Comparison of ENCODE assay signal across 28 cellular contexts in the genomic region with DNA sequence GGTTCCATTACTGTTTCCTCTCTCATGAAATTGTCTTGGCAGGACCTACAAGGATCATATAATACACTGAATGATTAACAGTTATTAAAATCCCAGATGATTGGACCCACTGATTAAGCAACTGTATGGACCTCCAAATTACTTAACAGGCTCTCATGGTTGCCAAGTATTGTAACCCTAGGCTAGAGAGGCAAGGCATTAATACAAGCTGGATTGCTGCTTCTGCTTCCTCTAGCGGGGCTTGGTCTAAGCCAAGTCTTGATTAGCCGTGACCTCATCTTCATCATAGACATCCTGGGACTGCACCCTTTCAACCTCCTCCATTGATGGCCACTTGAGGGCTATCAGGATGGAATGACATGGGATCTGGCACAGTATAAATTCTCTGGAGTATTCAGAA.
"Had no signal": no experiment of that assay in that cellular context is flagged by ENCODE, and none has a peak within 500 bp of the region (broad histone marks: within the 10 kb centered on the region; RNA-seq: fewer than 3 reads in every experiment).

No MANE protein-coding gene starts in this region.

- H3K27me3 ChIP-seq: body of pancreas, esophagus muscularis mucosa had no signal

- DNase-seq: activated B cell treated with CpG ODN at 0.5 μM for 24 hours; activated CD4-positive, alpha-beta memory T cell treated with anti-CD3 and anti-CD28 coated beads for 36 hours; activated CD4-positive, alpha-beta T cell treated with anti-CD3 and anti-CD28 coated beads for 36 hours; activated CD4-positive, alpha-beta T cell treated with anti-CD3 and anti-CD28 coated beads, Interleukin-2, amount 10 ng/mL, durations not matched to agents 24 days and 14 days; activated CD4-positive, CD25-positive, alpha-beta regulatory T cell treated with anti-CD3 and anti-CD28 coated beads, Interleukin-2, amount 50 U/mL, for 72 hours; activated CD8-positive, alpha-beta memory T cell treated with anti-CD3 and anti-CD28 coated beads, Interleukin-2, amount 10 ng/mL, durations not matched to agents 7 days and 5 days; activated CD8-positive, alpha-beta memory T cell treated with anti-CD3 and anti-CD28 coated beads, Interleukin-2, amount 50 U/mL, for 4 hours; activated CD8-positive, alpha-beta T cell treated with anti-CD3 and anti-CD28 coated beads, Interleukin-2, amount 10 ng/mL, durations not matched to agents 7 days and 5 days; activated effector memory CD4-positive, alpha-beta T cell treated with anti-CD3 and anti-CD28 coated beads, Interleukin-2, amount 50 U/mL, for 16 hours; activated naive CD4-positive, alpha-beta T cell treated with anti-CD3 and anti-CD28 coated beads for 36 hours; activated T-cell treated with anti-CD3 and anti-CD28 coated beads, Interleukin-2, amount 50 U/mL, for 1 hour; activated T-cell treated with anti-CD3 and anti-CD28 coated beads, Interleukin-2, amount 50 U/mL, for 48 hours; amniotic stem cell; anterior cingulate cortex; body of pancreas; caudate nucleus; cortex of kidney; dermis blood vessel endothelial cell; effector CD4-positive, alpha-beta T cell; effector memory CD8-positive, alpha-beta T cell; erythroblast; foreskin fibroblast; head of caudate nucleus; T-helper 1 cell; T-helper 17 cell; T1000; WERI-Rb-1 had no signal

- H3K4me1 ChIP-seq: body of pancreas, esophagus muscularis mucosa had no signal

- H3K27ac ChIP-seq: body of pancreas, esophagus muscularis mucosa, WERI-Rb-1 had no signal

- H3K36me3 ChIP-seq: esophagus muscularis mucosa, WERI-Rb-1 had no signal

- H3K9me3 ChIP-seq: body of pancreas, esophagus muscularis mucosa had no signal

- H3K4me3 ChIP-seq: body of pancreas, esophagus muscularis mucosa had no signal

- ATAC-seq: activated CD4-positive, alpha-beta T cell treated with anti-CD3 and anti-CD28 coated beads for 36 hours; activated CD8-positive, alpha-beta memory T cell treated with anti-CD3 and anti-CD28 coated beads, Interleukin-2, amount 10 ng/mL, durations not matched to agents 7 days and 5 days; activated CD8-positive, alpha-beta T cell treated with anti-CD3 and anti-CD28 coated beads, Interleukin-2, amount 10 ng/mL, durations not matched to agents 7 days and 5 days; body of pancreas; effector memory CD8-positive, alpha-beta T cell; T-helper 17 cell had no signal
